Comparison of ENCODE assay signal across 13 cellular contexts in genomic region chr11:1546077-1546535, GRCh38. TPM values are rescaled to one million over a fixed set of nuclear protein-coding genes. Genes with fewer than 3 reads are reported as not detected.
DNase-seq lines count a peak whose midpoint lies in the region; ATAC-seq and TF ChIP-seq lines count a peak whose summit lies in the region.
"Had no signal": no experiment of that assay in that cellular context is flagged by ENCODE, and none has a peak within 500 bp of the region (broad histone marks: within the 10 kb centered on the region; RNA-seq: fewer than 3 reads in every experiment).

No MANE protein-coding gene starts in this region.

- no peaks in the 10 kb centered on the region for H3K9me3 Mint-ChIP-seq in activated T-cell treated with anti-CD3 and anti-CD28 coated beads, Interleukin-2, amount 50 U/mL, for 4 hours
- H3K9me3 Mint-ChIP-seq: neural crest cell had no signal

- no peaks in the 10 kb centered on the region for H3K9me2 ChIP-seq in PC-3 (replicated peaks; ENCODE audit: low read length)

- H3K27ac ChIP-seq in PC-3 (ENCODE audit: low read length), result no peak overlapping the region
- no peak overlapping the region for H3K27ac ChIP-seq in suprapubic skin

- CTCF ChIA-PET in PC-3 (lab: Charles Lee), result interaction anchor here (0.6 to 1.6 kb wide), 7 partner anchors 13 to 610 kb away, joined by 4 to 58 read pairs (median 6); no protein-coding TSS in a partner anchor

- peaks cover 2% of the 10 kb centered on the region for H3K4me1 Mint-ChIP-seq in activated T-cell treated with anti-CD3 and anti-CD28 coated beads, Interleukin-2, amount 50 U/mL, for 4 hours (ENCODE audit: low read depth)

- H3K4me3 ChIP-seq in PC-3 (ENCODE audit: low read length), result no peak overlapping the region
- peak overlapping the region; percentile 47 for H3K4me3 ChIP-seq in iPS-18c (ENCODE audit: insufficient read depth, low read depth, low read length)
- peak overlapping the region; percentile 39 for H3K4me3 ChIP-seq in suprapubic skin

- H3K9me3 ChIP-seq in PC-3 (ENCODE audit: low read length) (no peaks in the 10 kb centered on the region), iPS-18c (ENCODE audit: control insufficient read depth, insufficient read depth, low read length) (no peaks in the 10 kb centered on the region), suprapubic skin (no peaks in the 10 kb centered on the region)

- no peaks in the 10 kb centered on the region for H3K36me3 ChIP-seq in PC-3 (ENCODE audit: low read depth, low read length)
- no peaks in the 10 kb centered on the region for H3K36me3 ChIP-seq in suprapubic skin

- H3K79me2 ChIP-seq in PC-3 (ENCODE audit: low read length), result no peaks in the 10 kb centered on the region

- no peak for TF ChIP-seq EP300 in suprapubic skin (IDR thresholded peaks at IDR 0.05)

- H2AFZ ChIP-seq in PC-3 (ENCODE audit: low read length), result no peak overlapping the region

- TF ChIP-seq CTCF in PC-3 (conservative IDR thresholded peaks at IDR 0.05; ENCODE audit: low read depth, low read length) (no peak), suprapubic skin (IDR thresholded peaks at IDR 0.05) (no peak), GM20000 (IDR thresholded peaks at IDR 0.05; ENCODE audit: extremely low read depth, missing control alignments) (no peak)

- no peaks in the 10 kb centered on the region for H3F3A ChIP-seq in PC-3 (ENCODE audit: low read length, unreplicated experiment)

- 9% methylated on average over 6 of the region's 18 CpGs for WGBS in suprapubic skin

- H3K4me1 ChIP-seq in PC-3 (ENCODE audit: insufficient read depth, low read length), result peaks cover 9% of the 10 kb centered on the region
- H3K4me1 ChIP-seq in suprapubic skin, result peaks cover 30% of the 10 kb centered on the region

- H3K4me3 Mint-ChIP-seq in activated T-cell treated with anti-CD3 and anti-CD28 coated beads, Interleukin-2, amount 50 U/mL, for 4 hours, result peak overlapping the region; percentile 21
- H3K4me3 Mint-ChIP-seq: neural crest cell had no signal

- ATAC-seq in activated T-cell treated with anti-CD3 and anti-CD28 coated beads, Interleukin-2, amount 50 U/mL, for 4 hours, result no peak
- ATAC-seq in PC-3 (no peak), HG03135 (IDR thresholded peaks at IDR 0.05; ENCODE audit: unreplicated experiment) (no peak)

- peaks cover 39% of the 10 kb centered on the region for H3K27me3 Mint-ChIP-seq in activated T-cell treated with anti-CD3 and anti-CD28 coated beads, Interleukin-2, amount 50 U/mL, for 4 hours (ENCODE audit: low read depth)

- BruUV-seq in PC-3 (replicated peaks; lab: Mats Ljungman, UMichigan), result no TSS peak

- POLR2A ChIA-PET in PC-3 (lab: Charles Lee; ENCODE audit: unreplicated experiment), result interaction anchor here (0.6 kb wide), 1 partner anchor 164 kb away, joined by 3 read pairs; no protein-coding TSS in a partner anchor

- H3K9ac ChIP-seq in PC-3 (ENCODE audit: low read length), result no peak overlapping the region

- no peaks in the 10 kb centered on the region for H3K36me3 Mint-ChIP-seq in activated T-cell treated with anti-CD3 and anti-CD28 coated beads, Interleukin-2, amount 50 U/mL, for 4 hours (ENCODE audit: insufficient read depth)

- no peak for TF ChIP-seq POLR2A in suprapubic skin (IDR thresholded peaks at IDR 0.05)

- H3K4me2 ChIP-seq in PC-3 (ENCODE audit: low read length), result peak overlapping the region; percentile 86

- intact Hi-C loops in PC-3 (cut with micrococcal nuclease), result loop anchor here (1.0 kb wide), 1 partner anchor 28 kb away; no protein-coding TSS in a partner anchor

- no peaks in the 10 kb centered on the region for H4K20me1 ChIP-seq in PC-3 (ENCODE audit: low read length)

- DNase-seq in activated T-cell treated with anti-CD3 and anti-CD28 coated beads, Interleukin-2, amount 50 U/mL, for 4 hours, result no peak
- no peak for DNase-seq in activated T-cell treated with anti-CD3 and anti-CD28 coated beads, Interleukin-2, amount 50 U/mL, for 48 hours
- no peak for DNase-seq in PC-3
- DNase-seq in suprapubic skin (ENCODE audit: low spot score in 2 of 2), result no peak
- DNase-seq in GM20000 (ENCODE audit: low spot score), result no peak
- DNase-seq in H4 (ENCODE audit: low spot score), result no peak

- peaks cover 6% of the 10 kb centered on the region for H3K27me3 ChIP-seq in PC-3 (ENCODE audit: low read length)
- peaks cover 45% of the 10 kb centered on the region for H3K27me3 ChIP-seq in suprapubic skin

RNA-seq across cellular contexts. Expression of gene DUSP8, which starts 26.0 kb away (rescaled TPM):
- 1 to 10 TPM; 5.4 to 6.0 (median 5.7) TPM for total RNA-seq in activated T-cell treated with anti-CD3 and anti-CD28 coated beads, Interleukin-2, amount 50 U/mL, for 4 hours
- total RNA-seq in PC-3 (2014; rRNA removed) (2.4 and 2.6 TPM in 2 replicates), suprapubic skin (1 to 10 TPM; 1.9 to 4.8 (median 3.0) TPM)
- total RNA-seq in H4 (2014; rRNA removed; shearing (Covaris generic)), result 0.45 and 3.2 TPM in 2 replicates

RNA-seq across cellular contexts. Expression of gene KRTAP5-1, which starts 39.0 kb away (rescaled TPM):
- total RNA-seq in activated T-cell treated with anti-CD3 and anti-CD28 coated beads, Interleukin-2, amount 50 U/mL, for 4 hours, result not detected
- total RNA-seq in PC-3 (2014; rRNA removed), result not detected in 2 replicates
- 1 to 10 TPM in 2 of 4 donors, not detected in 2; 1.0 to 1.2 TPM for total RNA-seq in suprapubic skin
- not detected in 2 replicates for total RNA-seq in H4 (2014; rRNA removed; shearing (Covaris generic))
- total RNA-seq: activated CD8-positive, alpha-beta memory T cell treated with anti-CD3 and anti-CD28 coated beads for 36 hours; Daoy; left cardiac atrium; neural crest cell; ureter had no signal

RNA-seq across cellular contexts. Expression of gene KRTAP5-2, which starts 52.0 kb away (rescaled TPM):
- total RNA-seq in activated T-cell treated with anti-CD3 and anti-CD28 coated beads, Interleukin-2, amount 50 U/mL, for 4 hours, result not detected
- not detected in 2 replicates for total RNA-seq in PC-3 (2014; rRNA removed)
- 10 to 100 TPM in 1 of 4 donors, 1 to 10 TPM in 2, not detected in 1; 1.7 to 12.0 (median 4.6) TPM for total RNA-seq in suprapubic skin
- not detected in 2 replicates for total RNA-seq in H4 (2014; rRNA removed; shearing (Covaris generic))
- total RNA-seq: activated CD8-positive, alpha-beta memory T cell treated with anti-CD3 and anti-CD28 coated beads for 36 hours; Daoy; left cardiac atrium; neural crest cell; ureter had no signal

RNA-seq across cellular contexts. Expression of gene MOB2, which starts 59.5 kb away (rescaled TPM):
- 10 to 100 TPM; 17.7 to 20.1 (median 18.2) TPM for total RNA-seq in activated T-cell treated with anti-CD3 and anti-CD28 coated beads, Interleukin-2, amount 50 U/mL, for 4 hours
- total RNA-seq in PC-3 (2014; rRNA removed) (23.0 and 31.0 TPM in 2 replicates), suprapubic skin (100 to 1,000 TPM in 1 of 4 donors, 10 to 100 TPM in 3; 63.8 to 104 (median 95.8) TPM)
- 15.2 and 18.1 TPM in 2 replicates for total RNA-seq in H4 (2014; rRNA removed; shearing (Covaris generic))
